In genomic region chr18:23032030-23032582, GRCh38 we compare ENCODE assay signal across 14 cellular contexts.
DNase-seq lines count a peak whose midpoint lies in the region; ATAC-seq and TF ChIP-seq lines count a peak whose summit lies in the region.
"Had no signal": no experiment of that assay in that cellular context is flagged by ENCODE, and none has a peak within 500 bp of the region (broad histone marks: within the 10 kb centered on the region; RNA-seq: fewer than 3 reads in every experiment).

No MANE protein-coding gene starts in this region.

- peaks cover 10% of the 10 kb centered on the region for H3K4me1 ChIP-seq in mesodermal cell (ENCODE audit: control insufficient read depth, insufficient read depth, low read length, poor library complexity, severe bottlenecking)
- H3K4me1 ChIP-seq in left lung: peaks cover 0 to 5% of the 10 kb centered on the region in 2 donors
- peaks cover 0 to 12% (median 0%) of the 10 kb centered on the region in 4 donors for H3K4me1 ChIP-seq in tibial nerve

- H3K27ac ChIP-seq in mesodermal cell (ENCODE audit: low read depth, low read length, severe bottlenecking): peak overlapping the region; percentile 58
- no peak overlapping the region for H3K27ac ChIP-seq in left lung
- H3K27ac ChIP-seq in tibial nerve: no peak overlapping the region
- H3K27ac ChIP-seq: hepatocyte, VCaP had no signal

- intact Hi-C loops in left lung (cut with DNase I): no loop called here

- no peaks in the 10 kb centered on the region for H3K27me3 ChIP-seq in left lung
- H3K27me3 ChIP-seq in tibial nerve: no peaks in the 10 kb centered on the region
- H3K27me3 ChIP-seq: hepatocyte had no signal

- ATAC-seq in left lung: no peak
- ATAC-seq in HG03095 (IDR thresholded peaks at IDR 0.05; ENCODE audit: unreplicated experiment): no peak
- ATAC-seq: activated T-cell treated with anti-CD3 and anti-CD28 coated beads, Interleukin-2, amount 50 U/mL, for 72 hours; stimulated activated naive B cell treated with anti-CD40 and anti-IgM and Interleukin-4, amounts not matched to agents 10 μg/mL and 1 μg/mL and 100 μg/mL, for 72 hours had no signal

- DNase-seq in COLO829 (ENCODE audit: low spot score) (peak; percentile 74), NCI-H2227 (lab: John Stamatoyannopoulos, UW; ENCODE audit: unreplicated experiment) (peak; percentile 12), dermis blood vessel endothelial cell (peak; percentile 50), left lung (no peak), erythroblast (lab: John Stamatoyannopoulos, UW) (no peak), tibial nerve (ENCODE audit: low spot score in 2 of 2) (no peak)
- DNase-seq: activated T-cell treated with anti-CD3 and anti-CD28 coated beads, Interleukin-2, amount 50 U/mL, for 72 hours; Caco-2; NCI-H2081; stimulated activated naive B cell treated with anti-CD40 and anti-IgM and Interleukin-4, amounts not matched to agents 10 μg/mL and 1 μg/mL and 100 μg/mL, for 72 hours had no signal

- peaks cover 10% of the 10 kb centered on the region for H3K36me3 ChIP-seq in mesodermal cell (ENCODE audit: control insufficient read depth, insufficient read depth, low read length)
- peaks cover 0 to 12% of the 10 kb centered on the region in 2 donors for H3K36me3 ChIP-seq in left lung
- peaks cover 0 to 3% (median 0%) of the 10 kb centered on the region in 3 donors for H3K36me3 ChIP-seq in tibial nerve

- 70 to 95% methylated on average over 3 to 4 of the region's 4 CpGs for WGBS in mesodermal cell (ENCODE audit: insufficient coverage in 2 of 2), 2 experiments
- WGBS in tibial nerve, 2 donors: 67 to 68% methylated on average over 4 of the region's 4 CpGs

- TF ChIP-seq CTCF in left lung (IDR thresholded peaks at IDR 0.05): no peak
- no peak for TF ChIP-seq CTCF in tibial nerve (IDR thresholded peaks at IDR 0.05)

- H3K4me3 ChIP-seq in mesodermal cell (ENCODE audit: extremely low read depth, insufficient read depth, low read length, poor library complexity, severe bottlenecking) (no peak overlapping the region), left lung (no peak overlapping the region), tibial nerve (no peak overlapping the region)
- H3K4me3 ChIP-seq: hepatocyte had no signal

- H3K9me3 ChIP-seq in mesodermal cell (ENCODE audit: control insufficient read depth, low read length) (no peaks in the 10 kb centered on the region), left lung (no peaks in the 10 kb centered on the region), tibial nerve (no peaks in the 10 kb centered on the region)
- H3K9me3 ChIP-seq: Caco-2 had no signal

- TF ChIP-seq EP300 in tibial nerve (IDR thresholded peaks at IDR 0.05): no peak

- TF ChIP-seq POLR2A in erythroblast (IDR thresholded peaks at IDR 0.05; ENCODE audit: low read length): no peak
- no peak for TF ChIP-seq POLR2A in tibial nerve (IDR thresholded peaks at IDR 0.05)

Comparison
In these comparisons a context has a peak if more than half of its experiments do, and no peak if none do; other contexts are left out.
1. DNase-seq: peak in COLO829 (single experiment), NCI-H2227 (single experiment) and dermis blood vessel endothelial cell (single experiment); none in left lung (0 of 2), erythroblast (0 of 2) and tibial nerve (0 of 2).